In genomic region chr22:35596821-35597220, GRCh38 we compare ENCODE assay signal across 29 cellular contexts. TPM values are rescaled to one million over a fixed set of nuclear protein-coding genes. Genes with fewer than 3 reads are reported as not detected.
DNase-seq lines count a peak whose midpoint lies in the region; ATAC-seq and TF ChIP-seq lines count a peak whose summit lies in the region.
"Had no signal": no experiment of that assay in that cellular context is flagged by ENCODE, and none has a peak within 500 bp of the region (broad histone marks: within the 10 kb centered on the region; RNA-seq: fewer than 3 reads in every experiment).

No MANE protein-coding gene starts in this region.

- peak; percentile 84 for DNase-seq in amniotic epithelial cell (ENCODE audit: low read depth)
- DNase-seq in heart right ventricle = peak; percentile 68 to 79
- no peak for DNase-seq in cerebellar cortex (ENCODE audit: low spot score)
- DNase-seq: activated CD4-positive, alpha-beta memory T cell treated with anti-CD3 and anti-CD28 coated beads, Interleukin-2, amount 10 ng/mL, durations not matched to agents 7 days and 5 days; activated CD4-positive, CD25-positive, alpha-beta regulatory T cell treated with anti-CD3 and anti-CD28 coated beads, Interleukin-2, amount 50 U/mL, for 72 hours; activated CD8-positive, alpha-beta memory T cell treated with anti-CD3 and anti-CD28 coated beads, Interleukin-2, amount 50 U/mL, for 48 hours; cerebellar nuclear complex; DMS79; dorsolateral prefrontal cortex; H9; NCI-H1105 treated with DMSO at 0.1 percent for 48 hours; NCI-H1930; NCI-H526; Peyer's patch; stimulated activated CD4-positive, alpha-beta T cell treated with anti-CD3 and anti-CD28 coated beads, Interleukin-2, amount 100 ng/mL, for 24 hours; T-helper 17 cell had no signal

- H3K4me3 ChIP-seq in heart right ventricle (no peak overlapping the region), muscle layer of colon (ENCODE audit: low read depth in 1 of 2, low read length in 2 of 2) (no peak overlapping the region), skeletal muscle tissue (ENCODE audit: low read length in 3 of 3) (no peak overlapping the region)
- H3K4me3 ChIP-seq: BLaER1, dorsolateral prefrontal cortex, K562, lung, neural progenitor cell, Peyer's patch, smooth muscle cell, tibial nerve had no signal

- peaks cover 7 to 78% (median 36%) of the 10 kb centered on the region in 9 donors for H3K4me1 ChIP-seq in heart right ventricle
- peaks cover 36% of the 10 kb centered on the region for H3K4me1 ChIP-seq in muscle layer of colon (ENCODE audit: insufficient read depth, low read length)
- peaks cover 43 to 91% (median 71%) of the 10 kb centered on the region in 3 donors for H3K4me1 ChIP-seq in skeletal muscle tissue (ENCODE audit: control insufficient read depth in 3 of 3, insufficient read depth in 3 of 3, low read length in 3 of 3)
- H3K4me1 ChIP-seq: Peyer's patch had no signal

- no peak for TF ChIP-seq CTCF in heart right ventricle (IDR thresholded peaks at IDR 0.05)

- intact Hi-C loops in heart right ventricle (cut with DNase I) = loop anchor here in 1 of 10 donors (1.0 kb wide), 1 partner anchor 10 kb away; no protein-coding TSS in a partner anchor

- H3K27me3 ChIP-seq in heart right ventricle (no peaks in the 10 kb centered on the region), muscle layer of colon (ENCODE audit: control insufficient read depth in 1 of 2, insufficient read depth in 2 of 2, low read length in 2 of 2) (no peaks in the 10 kb centered on the region), skeletal muscle tissue (ENCODE audit: control insufficient read depth in 3 of 3, insufficient read depth in 3 of 3, low read length in 3 of 3) (no peaks in the 10 kb centered on the region)
- H3K27me3 ChIP-seq: BLaER1, dorsolateral prefrontal cortex, neural progenitor cell, Peyer's patch, tibial nerve had no signal

- H3K36me3 ChIP-seq in heart right ventricle = peaks cover 0 to 6% (median 0%) of the 10 kb centered on the region in 9 donors
- H3K36me3 ChIP-seq in muscle layer of colon (ENCODE audit: insufficient read depth, low read length) = no peaks in the 10 kb centered on the region
- peaks cover 0 to 6% (median 0%) of the 10 kb centered on the region in 3 donors for H3K36me3 ChIP-seq in skeletal muscle tissue (ENCODE audit: control insufficient read depth in 3 of 3, insufficient read depth in 3 of 3, low read length in 3 of 3)
- H3K36me3 ChIP-seq: BLaER1, neural progenitor cell, Peyer's patch, tibial nerve had no signal

- no peaks in the 10 kb centered on the region for H3K9me3 ChIP-seq in heart right ventricle
- no peaks in the 10 kb centered on the region for H3K9me3 ChIP-seq in muscle layer of colon (ENCODE audit: low read length)
- H3K9me3 ChIP-seq in skeletal muscle tissue (ENCODE audit: control insufficient read depth in 3 of 3, low read length in 3 of 3) = no peaks in the 10 kb centered on the region
- H3K9me3 ChIP-seq: BLaER1, Peyer's patch, tibial nerve had no signal

- WGBS in heart right ventricle, 2 donors = 37 to 55% methylated on average over 7 of the region's 7 CpGs

- ATAC-seq in heart right ventricle = peak; percentile 39 to 85 (median 78)
- ATAC-seq in GM18870 (IDR thresholded peaks at IDR 0.05; ENCODE audit: unreplicated experiment) = no peak
- ATAC-seq in GM19455 (IDR thresholded peaks at IDR 0.05; ENCODE audit: unreplicated experiment) = no peak
- ATAC-seq: K562, T-helper 17 cell had no signal

- H3K27ac ChIP-seq in heart right ventricle (peak overlapping the region in 9 of 10 donors; percentile 20 to 92 (median 77)), muscle layer of colon (ENCODE audit: low read depth, low read length) (peak overlapping the region; percentile 66), skeletal muscle tissue (ENCODE audit: low read depth, low read length) (peak overlapping the region; percentile 67)
- H3K27ac ChIP-seq: BLaER1, dorsolateral prefrontal cortex, neural progenitor cell, Peyer's patch, tibial nerve had no signal

- H3K9ac ChIP-seq in muscle layer of colon (ENCODE audit: low read length) (no peak overlapping the region), skeletal muscle tissue (ENCODE audit: low read depth in 1 of 3, low read length in 3 of 3) (peak overlapping the region in 1 of 3 donors; percentile 57)
- H3K9ac ChIP-seq: BLaER1, neural progenitor cell had no signal

RNA-seq across cellular contexts. Expression of gene MB, which starts 20.3 kb away (rescaled TPM):
- total RNA-seq in heart right ventricle (over 10,000 TPM in 9 of 10 donors, 1,000 to 10,000 TPM in 1; 9,966 to 22,407 (median 14,751) TPM), skeletal muscle tissue (84.5 TPM)
- over 10,000 TPM in 1 of 2 donors, 1,000 to 10,000 TPM in 1; 8,931 to 10,284 TPM for polyA plus RNA-seq in heart right ventricle
- total RNA-seq: activated CD4-positive, alpha-beta memory T cell treated with anti-CD3 and anti-CD28 coated beads, Interleukin-2, amount 10 ng/mL, durations not matched to agents 7 days and 5 days; astrocyte; K562; pulmonary artery endothelial cell; smooth muscle cell; T-helper 17 cell; tibial nerve had no signal
- polyA plus RNA-seq: K562, keratinocyte had no signal

RNA-seq across cellular contexts. Expression of gene APOL6, which starts 51.4 kb away (rescaled TPM):
- total RNA-seq in heart right ventricle (10 to 100 TPM in 2 of 10 donors, 1 to 10 TPM in 8; 4.6 to 51.9 (median 8.7) TPM), skeletal muscle tissue (5.2 TPM)
- 1 to 10 TPM; 1.7 to 4.0 TPM for polyA plus RNA-seq in heart right ventricle

RNA-seq across cellular contexts. Expression of gene RASD2, which starts 56.2 kb away (rescaled TPM):
- total RNA-seq in heart right ventricle = 1 to 10 TPM; 1.4 to 9.9 (median 3.6) TPM
- 1 to 10 TPM; 3.1 to 5.1 TPM for polyA plus RNA-seq in heart right ventricle
- 1.0 TPM for total RNA-seq in skeletal muscle tissue
- total RNA-seq: activated CD4-positive, alpha-beta memory T cell treated with anti-CD3 and anti-CD28 coated beads, Interleukin-2, amount 10 ng/mL, durations not matched to agents 7 days and 5 days; pulmonary artery endothelial cell had no signal
- polyA plus RNA-seq: K562, smooth muscle cell had no signal

Comparison
In these comparisons a context has a peak if more than half of its experiments do, and no peak if none do; other contexts are left out.
1. ATAC-seq: peak in heart right ventricle (8 of 8); none in GM18870 (single experiment) and GM19455 (single experiment).
2. RNA of gene MB, which starts 20.3 kb away (total RNA-seq): 9,966 to 22,407 TPM in heart right ventricle; 84.5 TPM in skeletal muscle tissue (single experiment); every median in the first group is over 100 times any median in the second.
3. Peak in every context shown above with its lines, with median percentiles within 50 percentile points of each other: H3K27ac ChIP-seq.